Comparison of ENCODE assay signal across 32 cellular contexts in the genomic region with DNA sequence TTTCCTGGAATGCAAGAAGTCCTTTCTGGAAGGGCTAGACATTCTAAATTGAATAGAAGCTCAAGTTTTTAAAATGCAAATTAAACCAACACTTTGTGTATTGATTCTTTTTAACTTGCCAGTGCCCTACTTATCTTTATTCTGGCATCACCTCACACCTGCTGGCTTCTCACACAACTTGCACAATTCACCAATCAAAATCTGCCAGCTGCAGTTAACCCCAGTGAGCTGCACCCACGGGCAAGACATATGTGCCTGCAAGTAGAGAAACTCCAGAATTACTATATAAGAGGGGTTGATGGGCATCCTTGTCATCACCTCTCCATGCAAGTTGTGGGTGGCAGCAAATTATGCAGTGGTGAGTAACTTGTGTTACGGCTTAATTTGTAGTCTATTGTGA. TPM values are rescaled to one million over a fixed set of nuclear protein-coding genes. Genes with fewer than 3 reads are reported as not detected.
"Had no signal": no experiment of that assay in that cellular context is flagged by ENCODE, and none has a peak within 500 bp of the region (broad histone marks: within the 10 kb centered on the region; RNA-seq: fewer than 3 reads in every experiment).

No MANE protein-coding gene starts in this region.

- H3K4me1 ChIP-seq: colonic mucosa, SJSA1 had no signal

- H3K36me3 Mint-ChIP-seq: activated CD8-positive, alpha-beta memory T cell treated with anti-CD3 and anti-CD28 coated beads, Interleukin-2, amount 10 ng/mL, durations not matched to agents 7 days and 5 days; activated naive CD4-positive, alpha-beta T cell treated with anti-CD3 and anti-CD28 coated beads, Interleukin-2, amount 10 ng/mL, durations not matched to agents 7 days and 5 days; activated naive CD8-positive, alpha-beta T cell had no signal

- H3K27me3 Mint-ChIP-seq: activated B cell treated with CpG ODN at 0.5 μM for 24 hours; activated CD4-positive, alpha-beta memory T cell treated with anti-CD3 and anti-CD28 coated beads, Interleukin-2, amount 10 ng/mL, durations not matched to agents 7 days and 5 days; activated CD8-positive, alpha-beta memory T cell treated with anti-CD3 and anti-CD28 coated beads, Interleukin-2, amount 10 ng/mL, durations not matched to agents 7 days and 5 days; activated naive CD4-positive, alpha-beta T cell treated with anti-CD3 and anti-CD28 coated beads, Interleukin-2, amount 10 ng/mL, durations not matched to agents 7 days and 5 days; activated naive CD8-positive, alpha-beta T cell treated with anti-CD3 and anti-CD28 coated beads, Interleukin-2, amount 50 U/mL, for 24 hours; central memory CD8-positive, alpha-beta T cell had no signal

- H3K27ac ChIP-seq: cardiac muscle cell, colonic mucosa, SJSA1 had no signal

- DNase-seq: activated B cell treated with CpG ODN at 0.5 μM for 24 hours; activated CD4-positive, alpha-beta memory T cell treated with anti-CD3 and anti-CD28 coated beads, Interleukin-2, amount 10 ng/mL, durations not matched to agents 7 days and 5 days; activated CD4-positive, alpha-beta T cell treated with anti-CD3 and anti-CD28 coated beads for 4 hours; activated CD4-positive, alpha-beta T cell treated with anti-CD3 and anti-CD28 coated beads, Interleukin-2, amount 50 U/mL, for 1 hour; activated CD4-positive, CD25-positive, alpha-beta regulatory T cell treated with anti-CD3 and anti-CD28 coated beads, Interleukin-2, amount 50 U/mL, for 72 hours; activated CD8-positive, alpha-beta memory T cell treated with anti-CD3 and anti-CD28 coated beads for 24 hours; activated CD8-positive, alpha-beta memory T cell treated with anti-CD3 and anti-CD28 coated beads, Interleukin-2, amount 10 ng/mL, durations not matched to agents 7 days and 5 days; activated CD8-positive, alpha-beta memory T cell treated with anti-CD3 and anti-CD28 coated beads, Interleukin-2, amount 50 U/mL, for 48 hours; activated effector memory CD4-positive, alpha-beta T cell treated with Interleukin-2 at 50 U/mL for 16 hours; activated naive CD4-positive, alpha-beta T cell treated with anti-CD3 and anti-CD28 coated beads, Interleukin-2, amount 10 ng/mL, durations not matched to agents 7 days and 5 days; activated naive CD8-positive, alpha-beta T cell treated with anti-CD3 and anti-CD28 coated beads, Interleukin-2, amount 50 U/mL, for 24 hours; activated T-cell treated with anti-CD3 and anti-CD28 coated beads, Interleukin-2, amount 50 U/mL, for 48 hours; colonic mucosa; NCI-H1092 treated with DMSO at 0.1 percent for 48 hours; NCI-H1417 treated with DMSO at 0.1 percent for 48 hours; NCI-H187 treated with DMSO at 0.1 percent for 48 hours; NCI-H2081; NCI-H2171 treated with DMSO at 0.1 percent for 48 hours; NCI-H345; NCI-H524 treated with DMSO at 0.1 percent for 48 hours; RPMI8226; SHP77 treated with DMSO at 0.1 percent for 48 hours; SK-N-SH had no signal

- FAIRE-seq: TTC549 had no signal

- H3K9me3 Mint-ChIP-seq: activated B cell treated with CpG ODN at 0.5 μM for 24 hours; activated CD4-positive, alpha-beta memory T cell treated with anti-CD3 and anti-CD28 coated beads, Interleukin-2, amount 10 ng/mL, durations not matched to agents 7 days and 5 days; activated naive CD4-positive, alpha-beta T cell treated with anti-CD3 and anti-CD28 coated beads, Interleukin-2, amount 10 ng/mL, durations not matched to agents 7 days and 5 days; T-helper 1 cell treated with Interleukin-12 subunit alpha and Interleukin-12 subunit beta and Interleukin-4 antibody, amounts not matched to agents 30 μg/mL and 1 μg/mL, for 36 hours; T-helper 2 cell treated with Interferon-gamma antibody and Interleukin-4, amounts not matched to agents 5 μg/mL and 100 μg/mL, for 36 hours had no signal

- H3K36me3 ChIP-seq: cardiac muscle cell, colonic mucosa, SJSA1 had no signal

- H3K27me3 ChIP-seq: cardiac muscle cell, colonic mucosa, SJSA1 had no signal

- H3K4me3 Mint-ChIP-seq: activated B cell treated with CpG ODN at 0.5 μM for 24 hours; activated CD4-positive, alpha-beta memory T cell treated with anti-CD3 and anti-CD28 coated beads, Interleukin-2, amount 10 ng/mL, durations not matched to agents 7 days and 5 days; activated CD8-positive, alpha-beta memory T cell treated with anti-CD3 and anti-CD28 coated beads, Interleukin-2, amount 10 ng/mL, durations not matched to agents 7 days and 5 days; activated naive CD4-positive, alpha-beta T cell treated with anti-CD3 and anti-CD28 coated beads, Interleukin-2, amount 10 ng/mL, durations not matched to agents 7 days and 5 days; activated naive CD8-positive, alpha-beta T cell; activated naive CD8-positive, alpha-beta T cell treated with anti-CD3 and anti-CD28 coated beads, Interleukin-2, amount 50 U/mL, for 24 hours; central memory CD8-positive, alpha-beta T cell; T-helper 1 cell treated with Interleukin-12 subunit alpha and Interleukin-12 subunit beta and Interleukin-4 antibody, amounts not matched to agents 30 μg/mL and 1 μg/mL, for 36 hours; T-helper 2 cell treated with Interferon-gamma antibody and Interleukin-4, amounts not matched to agents 5 μg/mL and 100 μg/mL, for 36 hours had no signal

- H3K4me1 Mint-ChIP-seq: activated B cell treated with CpG ODN at 0.5 μM for 24 hours; activated CD4-positive, alpha-beta memory T cell treated with anti-CD3 and anti-CD28 coated beads, Interleukin-2, amount 10 ng/mL, durations not matched to agents 7 days and 5 days; activated CD8-positive, alpha-beta memory T cell treated with anti-CD3 and anti-CD28 coated beads, Interleukin-2, amount 10 ng/mL, durations not matched to agents 7 days and 5 days; activated naive CD4-positive, alpha-beta T cell treated with anti-CD3 and anti-CD28 coated beads, Interleukin-2, amount 10 ng/mL, durations not matched to agents 7 days and 5 days; activated naive CD8-positive, alpha-beta T cell treated with anti-CD3 and anti-CD28 coated beads, Interleukin-2, amount 50 U/mL, for 24 hours; central memory CD8-positive, alpha-beta T cell had no signal

- H3K9ac ChIP-seq: SK-N-SH had no signal

- H3K27ac Mint-ChIP-seq: activated B cell treated with CpG ODN at 0.5 μM for 24 hours; activated CD4-positive, alpha-beta memory T cell treated with anti-CD3 and anti-CD28 coated beads, Interleukin-2, amount 10 ng/mL, durations not matched to agents 7 days and 5 days; activated CD8-positive, alpha-beta memory T cell treated with anti-CD3 and anti-CD28 coated beads, Interleukin-2, amount 10 ng/mL, durations not matched to agents 7 days and 5 days; activated naive CD4-positive, alpha-beta T cell treated with anti-CD3 and anti-CD28 coated beads, Interleukin-2, amount 10 ng/mL, durations not matched to agents 7 days and 5 days; activated naive CD8-positive, alpha-beta T cell; activated naive CD8-positive, alpha-beta T cell treated with anti-CD3 and anti-CD28 coated beads, Interleukin-2, amount 50 U/mL, for 24 hours; T-helper 1 cell treated with Interleukin-12 subunit alpha and Interleukin-12 subunit beta and Interleukin-4 antibody, amounts not matched to agents 30 μg/mL and 1 μg/mL, for 36 hours; T-helper 2 cell treated with Interferon-gamma antibody and Interleukin-4, amounts not matched to agents 5 μg/mL and 100 μg/mL, for 36 hours had no signal

- H3K9me3 ChIP-seq: colonic mucosa, SJSA1, SK-N-SH had no signal

- ATAC-seq: activated CD8-positive, alpha-beta memory T cell treated with anti-CD3 and anti-CD28 coated beads, Interleukin-2, amount 10 ng/mL, durations not matched to agents 7 days and 5 days; activated naive CD8-positive, alpha-beta T cell treated with anti-CD3 and anti-CD28 coated beads, Interleukin-2, amount 50 U/mL, for 24 hours; Panc1 had no signal

- H3K4me3 ChIP-seq: cardiac muscle cell, colonic mucosa, SJSA1 had no signal

RNA-seq across cellular contexts. Expression of gene PLPPR4, which starts 11.7 kb away (rescaled TPM):
- total RNA-seq: activated B cell treated with CpG ODN at 0.5 μM for 24 hours; activated CD4-positive, alpha-beta memory T cell treated with anti-CD3 and anti-CD28 coated beads, Interleukin-2, amount 10 ng/mL, durations not matched to agents 7 days and 5 days; activated CD8-positive, alpha-beta memory T cell treated with anti-CD3 and anti-CD28 coated beads, Interleukin-2, amount 10 ng/mL, durations not matched to agents 7 days and 5 days; NCI-H460 had no signal
